8 cellular contexts compared by ENCODE assay signal in the genomic region with DNA sequence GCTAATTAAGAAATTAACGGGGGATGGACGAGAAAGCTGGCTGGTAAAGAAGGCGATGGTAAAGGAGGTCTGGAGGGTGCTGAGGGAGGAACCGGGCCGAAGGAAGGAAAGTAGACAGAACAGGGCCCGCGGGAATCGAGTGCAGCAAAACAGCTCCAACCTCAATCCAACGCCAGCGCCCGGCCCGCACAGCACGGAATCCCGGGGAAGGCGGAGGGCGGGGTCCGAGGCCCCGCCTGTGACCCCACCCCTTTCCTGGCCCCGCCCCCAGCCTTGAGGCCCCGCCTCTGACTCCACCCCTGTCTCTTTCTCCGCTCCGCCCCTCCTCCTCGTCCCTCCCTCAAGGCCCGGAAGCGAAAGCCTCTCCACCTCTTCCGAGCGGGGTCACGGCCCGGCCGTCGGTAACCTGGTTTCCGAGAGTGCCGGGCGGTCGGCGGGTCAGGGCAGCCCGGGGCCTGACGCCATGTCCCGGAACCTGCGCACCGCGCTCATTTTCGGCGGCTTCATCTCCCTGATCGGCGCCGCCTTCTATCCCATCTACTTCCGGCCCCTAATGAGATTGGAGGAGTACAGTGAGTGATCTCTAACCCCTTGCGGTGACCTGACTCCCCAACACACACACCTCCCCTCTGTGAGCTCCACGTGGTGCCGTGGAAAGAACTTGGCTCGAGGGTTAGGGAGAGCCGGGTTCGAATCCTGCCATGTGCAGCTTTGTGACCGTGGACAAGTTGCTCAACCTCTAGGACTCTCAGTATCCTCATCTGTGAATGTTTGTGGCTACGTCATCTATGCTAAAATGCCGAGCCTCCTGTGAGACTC. TPM values are rescaled to one million over a fixed set of nuclear protein-coding genes. Genes with fewer than 3 reads are reported as not detected.
DNase-seq lines count a peak whose midpoint lies in the region; ATAC-seq and TF ChIP-seq lines count a peak whose summit lies in the region.

Gene SMIM20 (plus strand): TSS at position 370 of the 819 bp plus-strand sequence. CDS start 94 bp downstream, at position 464.

- no peaks in the 10 kb centered on the region for H3K27me3 ChIP-seq in kidney epithelial cell (ENCODE audit: control insufficient read depth, insufficient read depth, low read length)

- DNase-seq in Ammon's horn (ENCODE audit: low spot score) (peak; percentile 96), NCI-H446 treated with DMSO at 0.1 percent for 48 hours (lab: John Stamatoyannopoulos, UW) (peak; percentile 71), cerebellar nuclear complex (lab: John Stamatoyannopoulos, UW) (peak; percentile 71 to 78), kidney epithelial cell (ENCODE audit: low read depth) (no peak)
- peak; percentile 82 for DNase-seq in activated CD4-positive, alpha-beta T cell treated with anti-CD3 and anti-CD28 coated beads for 1 hour
- peak; percentile 77 to 86 for DNase-seq in stimulated activated CD4-positive, alpha-beta T cell treated with anti-CD3 and anti-CD28 coated beads, Interleukin-15, amount 100 ng/mL, for 48 hours (ENCODE audit: low read depth in 2 of 2)

- peak within 1 kb of the TSS; percentile 80 for H3K4me3 ChIP-seq in kidney epithelial cell (ENCODE audit: low read depth, low read length)

- ATAC-seq in GM19035 (IDR thresholded peaks at IDR 0.05; ENCODE audit: unreplicated experiment), result peak; percentile 92
- peak; percentile 92 for ATAC-seq in HG03342 (IDR thresholded peaks at IDR 0.05; ENCODE audit: unreplicated experiment)

- no peaks in the 10 kb centered on the region for H3K36me3 ChIP-seq in kidney epithelial cell (ENCODE audit: control insufficient read depth, insufficient read depth, low read length)

- no peak for TF ChIP-seq CTCF in kidney epithelial cell (IDR thresholded peaks at IDR 0.05; ENCODE audit: insufficient read depth, low read length, poor library complexity, severe bottlenecking)

RNA-seq across cellular contexts. Expression of gene SMIM20, which starts in this region (rescaled TPM):
- 39.8 and 50.0 TPM in 2 replicates for total RNA-seq in kidney epithelial cell
